Comparison of ENCODE assay signal across 1 cellular context in the genomic region with DNA sequence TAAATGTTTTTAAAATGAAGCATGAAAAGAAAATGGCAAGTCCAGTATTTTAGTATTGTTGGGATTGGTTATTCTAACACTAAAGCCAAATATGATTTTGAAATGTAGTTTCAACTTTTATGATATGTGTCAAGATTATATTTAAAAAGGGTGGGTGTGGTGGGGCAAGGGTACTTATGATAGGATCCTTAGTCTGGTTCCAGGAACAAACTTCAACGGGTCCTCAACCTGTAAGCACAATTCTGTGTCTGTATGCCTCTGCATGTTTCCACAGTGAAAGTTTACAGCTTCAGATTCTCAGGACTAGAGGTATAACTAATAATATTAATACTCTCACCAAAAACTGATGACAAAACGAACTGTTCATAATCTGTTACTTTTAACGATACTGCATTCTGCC.
TF ChIP-seq lines count a peak whose summit lies in the region.

No MANE protein-coding gene starts in this region.

TF ChIP-seq in K562, 482 proteins besides CTCF, POLR2A, EP300 and RAD21:
- TF ChIP-seq XRCC5 (IDR thresholded peaks at IDR 0.05; ENCODE audit: low read depth, low read length): no peak
- TF ChIP-seq, protein P1, sequence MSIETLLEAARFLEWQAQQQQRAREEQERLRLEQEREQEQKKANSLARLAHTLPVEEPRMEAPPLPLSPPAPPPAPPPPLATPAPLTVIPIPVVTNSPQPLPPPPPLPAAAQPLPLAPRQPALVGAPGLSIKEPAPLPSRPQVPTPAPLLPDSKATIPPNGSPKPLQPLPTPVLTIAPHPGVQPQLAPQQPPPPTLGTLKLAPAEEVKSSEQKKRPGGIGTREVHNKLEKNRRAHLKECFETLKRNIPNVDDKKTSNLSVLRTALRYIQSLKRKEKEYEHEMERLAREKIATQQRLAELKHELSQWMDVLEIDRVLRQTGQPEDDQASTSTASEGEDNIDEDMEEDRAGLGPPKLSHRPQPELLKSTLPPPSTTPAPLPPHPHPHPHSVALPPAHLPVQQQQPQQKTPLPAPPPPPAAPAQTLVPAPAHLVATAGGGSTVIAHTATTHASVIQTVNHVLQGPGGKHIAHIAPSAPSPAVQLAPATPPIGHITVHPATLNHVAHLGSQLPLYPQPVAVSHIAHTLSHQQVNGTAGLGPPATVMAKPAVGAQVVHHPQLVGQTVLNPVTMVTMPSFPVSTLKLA (conservative IDR thresholded peaks at IDR 0.05): 0 out of 4 replicates have a peak, but pooled peaks of 1 of the 2 experiments have one; percentile 7
- no peak for TF ChIP-seq SRSF1 (IDR thresholded peaks at IDR 0.05; ENCODE audit: low read depth, low read length)
